Comparison of ENCODE assay signal across 21 cellular contexts in genomic region chr15:64901141-64901540, GRCh38.
"Had no signal": no experiment of that assay in that cellular context is flagged by ENCODE, and none has a peak within 500 bp of the region (broad histone marks: within the 10 kb centered on the region; RNA-seq: fewer than 3 reads in every experiment).

No MANE protein-coding gene starts in this region.

- H3K9me3 ChIP-seq: neutrophil had no signal

- DNase-seq: cortex of kidney; dorsolateral prefrontal cortex; effector CD8-positive, alpha-beta T cell; erythroblast; foreskin keratinocyte; kidney glomerular epithelial cell; mammary epithelial cell; mucosa of descending colon; spleen; stimulated activated CD4-positive, alpha-beta T cell treated with anti-CD3 and anti-CD28 coated beads, Interleukin-15, amount 100 ng/mL, for 24 hours; stimulated activated CD4-positive, alpha-beta T cell treated with anti-CD3 and anti-CD28 coated beads, Interleukin-1b, Interleukin-23, amount 100 ng/mL, for 48 hours; stimulated activated CD4-positive, alpha-beta T cell treated with anti-CD3 and anti-CD28 coated beads, Interleukin-4, amount 100 ng/mL, for 24 hours; stomach; substantia nigra; transverse colon had no signal

- H3K36me3 ChIP-seq: neutrophil, spleen, stomach, transverse colon had no signal

- H3K27me3 ChIP-seq: dorsolateral prefrontal cortex, foreskin keratinocyte, neutrophil, spleen, stomach, transverse colon had no signal

- H3K4me3 ChIP-seq: dorsolateral prefrontal cortex, mucosa of descending colon, spleen, stomach, thoracic aorta, transverse colon had no signal

- FAIRE-seq: islet of Langerhans had no signal

- ATAC-seq: foreskin keratinocyte, sciatic nerve had no signal

- H3K27me3 Mint-ChIP-seq: naive thymus-derived CD8-positive, alpha-beta T cell; stimulated activated memory B cell treated with anti-CD40 and anti-IgM and Interleukin-4, amounts not matched to agents 10 μg/mL and 1 μg/mL and 100 μg/mL, for 72 hours had no signal

- H3K4me3 Mint-ChIP-seq: stimulated activated memory B cell treated with anti-CD40 and anti-IgM and Interleukin-4, amounts not matched to agents 10 μg/mL and 1 μg/mL and 100 μg/mL, for 72 hours had no signal

- H3K27ac ChIP-seq: dorsolateral prefrontal cortex, foreskin keratinocyte, stomach, thoracic aorta, transverse colon had no signal

- H3K27ac Mint-ChIP-seq: stimulated activated memory B cell treated with anti-CD40 and anti-IgM and Interleukin-4, amounts not matched to agents 10 μg/mL and 1 μg/mL and 100 μg/mL, for 72 hours had no signal
